Comparison of ENCODE assay signal across 16 cellular contexts in genomic region chr2:191941376-191941775, GRCh38.
DNase-seq lines count a peak whose midpoint lies in the region; ATAC-seq and TF ChIP-seq lines count a peak whose summit lies in the region.
"Had no signal": no experiment of that assay in that cellular context is flagged by ENCODE, and none has a peak within 500 bp of the region (broad histone marks: within the 10 kb centered on the region; RNA-seq: fewer than 3 reads in every experiment).

No MANE protein-coding gene starts in this region.

- no peak overlapping the region for H3K9ac ChIP-seq in smooth muscle cell (ENCODE audit: low read depth)

- 63% methylated on average over 3 of the region's 3 CpGs for WGBS in smooth muscle cell (ENCODE audit: low lambda C conversion rate)
- 82% methylated on average over 3 of the region's 3 CpGs for WGBS in upper lobe of left lung, 2 donors

- ATAC-seq in SK-N-SH treated with all-trans-retinoic acid at 6 μM for 48 hours = peak; percentile 52
- no peak for ATAC-seq in HG02970 (IDR thresholded peaks at IDR 0.05; ENCODE audit: low FRiP score, unreplicated experiment)
- ATAC-seq in upper lobe of left lung (ENCODE audit: low FRiP score in 2 of 2) = no peak
- no peak for ATAC-seq in HG02885 (IDR thresholded peaks at IDR 0.05; ENCODE audit: poor library complexity, unreplicated experiment)

- H3K27ac ChIP-seq in smooth muscle cell (ENCODE audit: low read depth) (no peak overlapping the region), upper lobe of left lung (no peak overlapping the region)
- H3K27ac ChIP-seq: HL-60 had no signal

- H3K27me3 Mint-ChIP-seq in neural crest cell (ENCODE audit: low read depth) = no peaks in the 10 kb centered on the region
- H3K27me3 Mint-ChIP-seq: B cell had no signal

- no peak overlapping the region for H3K4me3 Mint-ChIP-seq in neural crest cell
- H3K4me3 Mint-ChIP-seq: B cell; CD4-positive, alpha-beta T cell; HFFc6 had no signal

- no peak for TF ChIP-seq CTCF in neural crest cell (conservative IDR thresholded peaks at IDR 0.05)
- TF ChIP-seq CTCF in smooth muscle cell (IDR thresholded peaks at IDR 0.05; ENCODE audit: borderline replicate concordance, insufficient read depth, poor library complexity, severe bottlenecking) = no peak
- TF ChIP-seq CTCF in upper lobe of left lung (IDR thresholded peaks at IDR 0.05) = no peak

- H3K36me3 Mint-ChIP-seq in neural crest cell (ENCODE audit: low read depth) = no peaks in the 10 kb centered on the region

- TF ChIP-seq POLR2A in upper lobe of left lung (IDR thresholded peaks at IDR 0.05) = no peak

- peak overlapping the region; percentile 11 for H3K4me2 ChIP-seq in smooth muscle cell

- no peaks in the 10 kb centered on the region for H3K9me3 Mint-ChIP-seq in neural crest cell
- H3K9me3 Mint-ChIP-seq: CD4-positive, alpha-beta T cell; HFFc6 had no signal

- peaks cover 34% of the 10 kb centered on the region for H3K4me1 Mint-ChIP-seq in neural crest cell
- H3K4me1 Mint-ChIP-seq: B cell had no signal

- peak; percentile 48 for DNase-seq in NCI-H82 (lab: John Stamatoyannopoulos, UW)
- no peak for DNase-seq in NCI-H82 treated with DMSO at 0.1 percent for 48 hours (lab: John Stamatoyannopoulos, UW; ENCODE audit: unreplicated experiment)
- DNase-seq in neural crest cell (ENCODE audit: low read depth, low spot score) = no peak
- DNase-seq in smooth muscle cell (lab: John Stamatoyannopoulos, UW; ENCODE audit: unreplicated experiment) = no peak
- no peak for DNase-seq in upper lobe of left lung
- DNase-seq: ACHN; Calu3; CD4-positive, alpha-beta T cell; DMS79; HFFc6 had no signal

- H3F3A ChIP-seq in smooth muscle cell (ENCODE audit: low read depth) = no peaks in the 10 kb centered on the region

- H3K9me3 ChIP-seq in smooth muscle cell (replicated peaks; ENCODE audit: low read depth) = no peaks in the 10 kb centered on the region
- H3K9me3 ChIP-seq in upper lobe of left lung = no peaks in the 10 kb centered on the region
- H3K9me3 ChIP-seq: HAP-1 had no signal

- H3K27me3 ChIP-seq in smooth muscle cell (ENCODE audit: low read depth) = no peaks in the 10 kb centered on the region
- no peaks in the 10 kb centered on the region for H3K27me3 ChIP-seq in upper lobe of left lung

- H2AFZ ChIP-seq in smooth muscle cell (ENCODE audit: low read depth) = peak overlapping the region; percentile 3

- no peaks in the 10 kb centered on the region for H3K79me2 ChIP-seq in smooth muscle cell (ENCODE audit: low read depth)

- H4K20me1 ChIP-seq in smooth muscle cell (ENCODE audit: low read depth) = no peaks in the 10 kb centered on the region

- H3K4me3 ChIP-seq in smooth muscle cell (no peak overlapping the region), upper lobe of left lung (no peak overlapping the region)
- H3K4me3 ChIP-seq: HAP-1 had no signal

- no peaks in the 10 kb centered on the region for H3K36me3 ChIP-seq in smooth muscle cell (ENCODE audit: low read depth)
- no peaks in the 10 kb centered on the region for H3K36me3 ChIP-seq in upper lobe of left lung
- H3K36me3 ChIP-seq: HAP-1 had no signal

- peak overlapping the region; percentile 9 for H3K27ac Mint-ChIP-seq in neural crest cell (ENCODE audit: unreplicated experiment)
- H3K27ac Mint-ChIP-seq: B cell; CD4-positive, alpha-beta T cell had no signal

- H3K4me1 ChIP-seq in smooth muscle cell (ENCODE audit: low read depth) (peaks cover 18% of the 10 kb centered on the region), upper lobe of left lung (no peaks in the 10 kb centered on the region)

- no peak for TF ChIP-seq EP300 in upper lobe of left lung (IDR thresholded peaks at IDR 0.05)

TF ChIP-seq in SK-N-SH treated with all-trans-retinoic acid at 6 μM for 48 hours, 23 proteins besides CTCF, POLR2A, EP300 and RAD21:
- TF ChIP-seq ZNF565 (CRISPR knock-in tag; conservative IDR thresholded peaks at IDR 0.05; ENCODE audit: low read depth) (no peak), TCF4 (CRISPR knock-in tag; IDR thresholded peaks at IDR 0.05; ENCODE audit: borderline replicate concordance) (no peak), CREB5 (CRISPR knock-in tag; IDR thresholded peaks at IDR 0.05; ENCODE audit: low read depth) (no peak), ARNTL (CRISPR knock-in tag; IDR thresholded peaks at IDR 0.05; ENCODE audit: borderline replicate concordance, low read depth) (no peak), POU6F1 (CRISPR knock-in tag; IDR thresholded peaks at IDR 0.05; ENCODE audit: borderline replicate concordance, low read depth) (no peak), OSR1 (CRISPR knock-in tag; IDR thresholded peaks at IDR 0.05) (no peak), ZFP3 (CRISPR knock-in tag; IDR thresholded peaks at IDR 0.05) (no peak), SNAI2 (CRISPR knock-in tag; IDR thresholded peaks at IDR 0.05) (no peak), CSDC2 (CRISPR knock-in tag; IDR thresholded peaks at IDR 0.05) (no peak), TSHZ2 (CRISPR knock-in tag; IDR thresholded peaks at IDR 0.05) (no peak), ZC3H10 (CRISPR knock-in tag; IDR thresholded peaks at IDR 0.05) (no peak)
